Comparison of ENCODE assay signal across 29 cellular contexts in the genomic region with DNA sequence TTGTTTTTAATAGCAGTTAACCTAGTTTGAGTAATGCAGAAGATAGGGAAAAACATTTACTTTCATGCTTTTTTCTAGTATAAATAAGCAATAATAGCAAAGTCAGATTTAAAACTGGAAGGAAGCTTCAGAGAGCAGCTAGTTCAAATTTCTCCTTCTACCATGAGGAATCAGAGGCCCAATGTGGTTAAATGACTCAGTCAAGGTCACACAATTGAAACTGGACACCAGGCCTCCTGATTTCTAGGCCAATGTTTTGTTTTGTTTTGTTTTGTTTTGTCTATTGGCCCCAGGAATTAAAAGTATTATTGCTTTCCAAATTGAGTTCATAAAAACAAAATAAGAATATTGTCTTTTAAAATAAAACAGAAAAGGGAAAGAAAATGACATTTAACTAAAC.
A peak's percentile ranks its signal among the peaks of the same experiment; 100 is the strongest.
DNase-seq lines count a peak whose midpoint lies in the region; ATAC-seq, FAIRE-seq and TF ChIP-seq lines count a peak whose summit lies in the region.
"Had no signal": no experiment of that assay in that cellular context is flagged by ENCODE, and none has a peak within 500 bp of the region (broad histone marks: within the 10 kb centered on the region; RNA-seq: fewer than 3 reads in every experiment).

No MANE protein-coding gene starts in this region.

- no peak overlapping the region for H3K27ac ChIP-seq in astrocyte (ENCODE audit: low read depth, low read length)
- H3K27ac ChIP-seq: BLaER1, parathyroid adenoma, sigmoid colon, transverse colon had no signal

- H3K4me2 ChIP-seq in astrocyte (ENCODE audit: low read length) = no peak overlapping the region
- H3K4me2 ChIP-seq: BLaER1 had no signal

- H3K27ac Mint-ChIP-seq in HFFc6 (no peak overlapping the region), astrocyte (ENCODE audit: unreplicated experiment) (peak overlapping the region; percentile 53)
- H3K27ac Mint-ChIP-seq: activated CD4-positive, alpha-beta T cell treated with anti-CD3 and anti-CD28 coated beads, Interleukin-2, amount 10 ng/mL, durations not matched to agents 7 days and 5 days; memory B cell; naive thymus-derived CD8-positive, alpha-beta T cell had no signal

- ATAC-seq in GM18519 (IDR thresholded peaks at IDR 0.05; ENCODE audit: low FRiP score, unreplicated experiment) = no peak
- ATAC-seq: naive thymus-derived CD8-positive, alpha-beta T cell; stimulated activated naive CD8-positive, alpha-beta T cell treated with anti-CD3 and anti-CD28 coated beads, Interleukin-15, Interleukin-2, amounts not matched to agents 100 U/mL and 50 U/mL, for 24 hours had no signal

- H3K9me3 Mint-ChIP-seq in HFFc6 (peaks cover 5% of the 10 kb centered on the region; the same call in 1 of the 2 replicates), astrocyte (ENCODE audit: unreplicated experiment) (peaks cover 2% of the 10 kb centered on the region)
- H3K9me3 Mint-ChIP-seq: activated CD4-positive, alpha-beta T cell treated with anti-CD3 and anti-CD28 coated beads, Interleukin-2, amount 10 ng/mL, durations not matched to agents 7 days and 5 days; memory B cell; naive thymus-derived CD8-positive, alpha-beta T cell had no signal

- no peaks in the 10 kb centered on the region for H3K9me3 ChIP-seq in astrocyte (ENCODE audit: insufficient read depth, low read depth, low read length)
- H3K9me3 ChIP-seq: sigmoid colon, transverse colon had no signal

- H3K4me1 Mint-ChIP-seq in HFFc6 (ENCODE audit: low read depth) = peaks cover 6% of the 10 kb centered on the region; the same call in 1 of the 2 replicates
- H3K4me1 Mint-ChIP-seq in astrocyte (ENCODE audit: low read depth, unreplicated experiment) = peaks cover 12% of the 10 kb centered on the region
- H3K4me1 Mint-ChIP-seq: activated CD4-positive, alpha-beta T cell treated with anti-CD3 and anti-CD28 coated beads, Interleukin-2, amount 10 ng/mL, durations not matched to agents 7 days and 5 days; memory B cell; naive thymus-derived CD8-positive, alpha-beta T cell had no signal

- H3K79me2 ChIP-seq in astrocyte (ENCODE audit: insufficient read depth, low read length) = no peaks in the 10 kb centered on the region
- H3K79me2 ChIP-seq: parathyroid adenoma had no signal

- H3K27me3 ChIP-seq in astrocyte (ENCODE audit: insufficient read depth, low read length) = no peaks in the 10 kb centered on the region
- H3K27me3 ChIP-seq: BLaER1, sigmoid colon, transverse colon had no signal

- TF ChIP-seq CTCF in HFFc6 (IDR thresholded peaks at IDR 0.05) = no peak
- TF ChIP-seq CTCF in astrocyte (IDR thresholded peaks at IDR 0.05; ENCODE audit: insufficient read depth, low read depth, low read length) = no peak

- H2AFZ ChIP-seq in astrocyte (ENCODE audit: low read depth, low read length) = no peak overlapping the region
- H2AFZ ChIP-seq: parathyroid adenoma had no signal

- peak; percentile 27 for DNase-seq in A172 (ENCODE audit: low spot score)
- peak; percentile 24 for DNase-seq in HFFc6
- DNase-seq in astrocyte (ENCODE audit: low read depth) = peak; percentile 62
- peak; percentile 79 for DNase-seq in iris pigment epithelial cell (ENCODE audit: low read depth)
- no peak for DNase-seq in NCI-H82 treated with DMSO at 0.1 percent for 48 hours (lab: John Stamatoyannopoulos, UW; ENCODE audit: unreplicated experiment)
- no peak for DNase-seq in DMS53 (lab: John Stamatoyannopoulos, UW)
- DNase-seq in activated naive CD4-positive, alpha-beta T cell treated with Interleukin-2 at 50 U/mL for 16 hours = no peak
- DNase-seq: 8988T; activated CD4-positive, alpha-beta T cell treated with anti-CD3 and anti-CD28 coated beads, Interleukin-2, amount 10 ng/mL, durations not matched to agents 7 days and 5 days; activated CD8-positive, alpha-beta memory T cell treated with anti-CD3 and anti-CD28 coated beads, Interleukin-2, amount 50 U/mL, for 48 hours; activated effector memory CD4-positive, alpha-beta T cell treated with anti-CD3 and anti-CD28 coated beads, Interleukin-2, amount 50 U/mL, for 16 hours; Calu3; effector memory CD4-positive, alpha-beta T cell; GDM1; KBM-7; kidney; naive thymus-derived CD8-positive, alpha-beta T cell; NCI-H1092 treated with DMSO at 0.1 percent for 48 hours; NCI-H526; SHP77 treated with DMSO at 0.1 percent for 48 hours; sigmoid colon; stimulated activated CD4-positive, alpha-beta T cell treated with anti-CD3 and anti-CD28 coated beads, Interleukin-1b, Interleukin-23, amount 100 ng/mL, for 48 hours; stimulated activated naive CD8-positive, alpha-beta T cell treated with anti-CD3 and anti-CD28 coated beads, Interleukin-15, Interleukin-2, amounts not matched to agents 100 U/mL and 50 U/mL, for 24 hours; transverse colon had no signal

- no peaks in the 10 kb centered on the region for H3K4me1 ChIP-seq in astrocyte (ENCODE audit: insufficient read depth, low read length)
- H3K4me1 ChIP-seq: parathyroid adenoma, sigmoid colon, transverse colon had no signal

- no peaks in the 10 kb centered on the region; the same call in 1 of the 2 replicates for H3K36me3 Mint-ChIP-seq in HFFc6 (ENCODE audit: low read depth)
- H3K36me3 Mint-ChIP-seq in astrocyte (ENCODE audit: low read depth, unreplicated experiment) = no peaks in the 10 kb centered on the region
- H3K36me3 Mint-ChIP-seq: memory B cell; naive thymus-derived CD8-positive, alpha-beta T cell had no signal

- H4K20me1 ChIP-seq in astrocyte (ENCODE audit: insufficient read depth, low read length) = no peaks in the 10 kb centered on the region
- H4K20me1 ChIP-seq: BLaER1 had no signal

- peak; percentile 26 for FAIRE-seq in astrocyte (lab: Jason Lieb, UNC)
- FAIRE-seq: kidney, TTC549 had no signal

- no peak overlapping the region for H3K9ac ChIP-seq in astrocyte (ENCODE audit: low read length)
- H3K9ac ChIP-seq: BLaER1, parathyroid adenoma had no signal

- no peaks in the 10 kb centered on the region for H3K36me3 ChIP-seq in astrocyte (ENCODE audit: insufficient read depth, low read length)
- H3K36me3 ChIP-seq: BLaER1, sigmoid colon, transverse colon had no signal

- H3K4me3 ChIP-seq in astrocyte (ENCODE audit: insufficient read depth, low read depth, low read length) = no peak overlapping the region
- H3K4me3 ChIP-seq: BLaER1, sigmoid colon, transverse colon had no signal

- H3K4me3 Mint-ChIP-seq in HFFc6 = no peak overlapping the region
- H3K4me3 Mint-ChIP-seq in astrocyte (ENCODE audit: unreplicated experiment) = no peak overlapping the region
- H3K4me3 Mint-ChIP-seq: activated CD4-positive, alpha-beta T cell treated with anti-CD3 and anti-CD28 coated beads, Interleukin-2, amount 10 ng/mL, durations not matched to agents 7 days and 5 days; memory B cell; naive thymus-derived CD8-positive, alpha-beta T cell had no signal

- no peaks in the 10 kb centered on the region for H3K27me3 Mint-ChIP-seq in HFFc6 (ENCODE audit: insufficient read depth)
- no peaks in the 10 kb centered on the region for H3K27me3 Mint-ChIP-seq in astrocyte (ENCODE audit: low read depth, unreplicated experiment)
- H3K27me3 Mint-ChIP-seq: memory B cell had no signal

Comparison
In these comparisons a context has a peak if more than half of its experiments do, and no peak if none do; other contexts are left out.
1. DNase-seq: peak in A172 (single experiment), HFFc6 (single experiment), astrocyte (single experiment) and iris pigment epithelial cell (single experiment); none in NCI-H82 treated with DMSO at 0.1 percent for 48 hours (single experiment), DMS53 (single experiment) and activated naive CD4-positive, alpha-beta T cell treated with Interleukin-2 at 50 U/mL for 16 hours (single experiment).